7 cellular contexts compared by ENCODE assay signal in the genomic region with DNA sequence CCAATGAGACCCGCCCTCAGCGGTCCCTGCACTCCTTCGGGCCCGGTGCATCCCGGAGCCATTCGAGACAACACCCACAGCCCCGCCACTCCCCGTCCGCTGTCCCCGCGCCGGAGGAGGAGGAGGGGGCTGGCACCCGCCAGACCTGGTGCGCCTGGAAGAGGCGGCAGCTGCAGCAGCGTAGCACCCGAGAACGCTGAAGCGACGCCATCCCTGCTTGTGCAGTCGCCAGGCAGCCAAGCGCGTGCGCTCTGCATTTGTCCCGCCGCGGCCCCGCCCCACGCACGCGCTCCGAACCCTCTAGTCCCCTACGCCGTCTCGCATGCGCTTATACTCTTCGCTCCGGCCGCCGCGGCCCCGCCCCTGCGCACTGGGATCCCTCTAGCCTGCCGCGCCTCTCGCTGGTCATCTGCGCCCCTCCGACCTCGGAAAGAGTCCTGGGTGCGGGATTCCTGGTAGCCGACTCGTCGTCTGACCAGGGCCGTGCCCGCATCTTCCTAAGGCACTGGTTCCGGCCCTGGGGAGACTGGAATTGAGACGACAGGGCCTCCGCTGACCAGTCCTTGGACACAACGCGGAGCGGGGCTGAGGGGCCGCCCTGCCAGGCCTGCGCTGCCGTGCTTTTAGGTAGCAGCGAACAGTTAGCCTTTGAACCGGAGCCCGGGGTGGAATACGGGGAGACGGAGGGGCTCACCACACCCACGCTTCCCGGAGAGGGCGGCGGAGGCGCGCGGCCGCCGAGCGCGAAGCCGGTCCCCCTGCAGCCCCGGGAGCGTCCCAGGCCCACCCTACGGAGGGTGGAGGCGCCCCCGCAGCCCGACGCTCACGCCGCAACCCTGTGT. TPM values are rescaled to one million over a fixed set of nuclear protein-coding genes. Genes with fewer than 3 reads are reported as not detected.
DNase-seq lines count a peak whose midpoint lies in the region; ATAC-seq and TF ChIP-seq lines count a peak whose summit lies in the region.

A gene with protein sequence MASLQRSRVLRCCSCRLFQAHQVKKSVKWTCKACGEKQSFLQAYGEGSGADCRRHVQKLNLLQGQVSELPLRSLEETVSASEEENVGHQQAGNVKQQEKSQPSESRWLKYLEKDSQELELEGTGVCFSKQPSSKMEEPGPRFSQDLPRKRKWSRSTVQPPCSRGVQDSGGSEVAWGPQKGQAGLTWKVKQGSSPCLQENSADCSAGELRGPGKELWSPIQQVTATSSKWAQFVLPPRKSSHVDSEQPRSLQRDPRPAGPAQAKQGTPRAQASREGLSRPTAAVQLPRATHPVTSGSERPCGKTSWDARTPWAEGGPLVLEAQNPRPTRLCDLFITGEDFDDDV (minus strand): TSS at position 232 of the 842 bp plus-strand sequence. CDS start 21 bp downstream, at position 211.

- in situ Hi-C loops in astrocyte of the cerebellum (cut with HindIII; ENCODE audit: low sequenced_read_pairs) = no loop called here

- peak within 1 kb of the TSS; percentile 88 for H3K4me3 ChIP-seq in astrocyte of the cerebellum (ENCODE audit: low read depth, low read length)

- DNase-seq in NCI-H187 treated with DMSO at 0.1 percent for 48 hours (lab: John Stamatoyannopoulos, UW) (peak; percentile 76), T-helper 22 cell (ENCODE audit: low read depth) (peak; percentile 76), astrocyte of the cerebellum (ENCODE audit: low read depth) (peak; percentile 74), hepatic stellate cell (ENCODE audit: low spot score) (peak; percentile 99), renal cortical epithelial cell (ENCODE audit: low read depth) (peak; percentile 78)

- ATAC-seq in GM18499 (IDR thresholded peaks at IDR 0.05; ENCODE audit: insufficient read depth, unreplicated experiment) (peak; percentile 87), HG02885 (IDR thresholded peaks at IDR 0.05; ENCODE audit: poor library complexity, unreplicated experiment) (peak; percentile 96)

- no peak for TF ChIP-seq CTCF in astrocyte of the cerebellum (IDR thresholded peaks at IDR 0.05; ENCODE audit: low read depth, low read length, missing control alignments)

RNA-seq across cellular contexts. Expression of the gene that starts here (rescaled TPM):
- total RNA-seq in renal cortical epithelial cell = 10.8 and 26.5 TPM in 2 replicates

Comparison
In these comparisons a context has a peak if more than half of its experiments do, and no peak if none do; other contexts are left out.
1. Peak in every context shown above with its lines: DNase-seq, ATAC-seq and H3K4me3 ChIP-seq.